Comparison of ENCODE assay signal across 26 cellular contexts in the genomic region with DNA sequence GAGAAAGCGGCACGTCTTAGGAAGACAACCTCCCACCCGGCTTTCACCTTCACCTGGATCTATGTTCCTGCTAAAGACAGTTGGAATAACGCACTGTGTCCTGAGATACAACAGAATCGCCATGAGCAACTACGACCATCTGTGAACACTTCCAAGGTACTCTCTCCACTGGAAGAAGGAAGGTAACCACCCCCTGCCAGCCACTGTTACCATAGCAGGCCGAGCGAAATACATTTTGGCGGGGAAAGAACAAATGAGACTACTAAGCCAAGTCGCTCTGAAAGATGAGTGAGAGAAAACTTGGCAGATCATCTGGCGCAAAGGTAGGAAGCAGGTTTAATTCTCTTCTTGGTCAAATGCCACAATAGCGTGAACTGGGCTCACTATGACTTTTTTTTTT. TPM values are rescaled to one million over a fixed set of nuclear protein-coding genes. Genes with fewer than 3 reads are reported as not detected.
DNase-seq lines count a peak whose midpoint lies in the region; ATAC-seq and TF ChIP-seq lines count a peak whose summit lies in the region.
"Had no signal": no experiment of that assay in that cellular context is flagged by ENCODE, and none has a peak within 500 bp of the region (broad histone marks: within the 10 kb centered on the region; RNA-seq: fewer than 3 reads in every experiment).

No MANE protein-coding gene starts in this region.

- no peaks in the 10 kb centered on the region for H3K27me3 Mint-ChIP-seq in activated naive CD4-positive, alpha-beta T cell treated with anti-CD3 and anti-CD28 coated beads, Interleukin-2, amount 10 ng/mL, durations not matched to agents 7 days and 5 days
- peaks cover 3% of the 10 kb centered on the region for H3K27me3 Mint-ChIP-seq in endothelial cell (ENCODE audit: unreplicated experiment)
- peaks cover 0 to 1% (median 0%) of the 10 kb centered on the region in 3 donors for H3K27me3 Mint-ChIP-seq in immature natural killer cell (ENCODE audit: low read depth in 3 of 3)

- DNase-seq in activated naive CD4-positive, alpha-beta T cell treated with anti-CD3 and anti-CD28 coated beads, Interleukin-2, amount 10 ng/mL, durations not matched to agents 7 days and 5 days, result no peak
- DNase-seq in activated naive CD4-positive, alpha-beta T cell treated with anti-CD3 and anti-CD28 coated beads, Interleukin-2, amount 50 U/mL, for 72 hours (ENCODE audit: low spot score in 2 of 2), result no peak
- DNase-seq in endothelial cell (ENCODE audit: low spot score) (no peak), psoas muscle (no peak), immature natural killer cell (no peak)
- DNase-seq: activated naive CD4-positive, alpha-beta T cell treated with anti-CD3 and anti-CD28 coated beads for 36 hours; activated T-cell treated with anti-CD3 and anti-CD28 coated beads, Interleukin-2, amount 50 U/mL, for 48 hours; aorta; central memory CD4-positive, alpha-beta T cell; dorsolateral prefrontal cortex; GM23248; KBM-7; left ventricle myocardium superior; mucosa of descending colon; NCI-H1436 treated with DMSO at 0.1 percent for 48 hours; NCI-H526; posterior cingulate gyrus; transverse colon had no signal

- intact Hi-C loops in psoas muscle (cut with DNase I), result no loop called here

- H3K36me3 Mint-ChIP-seq in activated naive CD4-positive, alpha-beta T cell treated with anti-CD3 and anti-CD28 coated beads, Interleukin-2, amount 10 ng/mL, durations not matched to agents 7 days and 5 days, result peaks cover 12% of the 10 kb centered on the region
- peaks cover 0 to 9% of the 10 kb centered on the region in 2 donors for H3K36me3 Mint-ChIP-seq in activated naive CD4-positive, alpha-beta T cell treated with anti-CD3 and anti-CD28 coated beads, Interleukin-2, amount 50 U/mL, for 72 hours
- H3K36me3 Mint-ChIP-seq in endothelial cell (ENCODE audit: low read depth, unreplicated experiment), result peaks cover 30% of the 10 kb centered on the region
- peaks cover 0 to 2% (median 0%) of the 10 kb centered on the region in 3 donors for H3K36me3 Mint-ChIP-seq in immature natural killer cell

- POLR2A ChIA-PET in HEK293 (lab: Yijun Ruan, JAX), result no interaction called here

- H3K4me3 ChIP-seq in HEK293 (ENCODE audit: low read depth, low read length) (no peak overlapping the region), psoas muscle (no peak overlapping the region)
- H3K4me3 ChIP-seq: A549, dorsolateral prefrontal cortex, GM23248, hepatocyte, mucosa of descending colon, SJSA1, transverse colon had no signal

- no peaks in the 10 kb centered on the region for H3K4me1 ChIP-seq in HEK293 (ENCODE audit: control insufficient read depth, insufficient read depth, low read length)
- peaks cover 36% of the 10 kb centered on the region for H3K4me1 ChIP-seq in psoas muscle
- H3K4me1 ChIP-seq: SJSA1 had no signal

- TF ChIP-seq CTCF in HEK293 (tag by site-specific recombination; IDR thresholded peaks at IDR 0.05) (no peak), endothelial cell (IDR thresholded peaks at IDR 0.05; ENCODE audit: unreplicated experiment) (no peak), psoas muscle (IDR thresholded peaks at IDR 0.05) (no peak)

- no peaks in the 10 kb centered on the region for H3K9me3 ChIP-seq in HEK293 (ENCODE audit: control insufficient read depth, insufficient read depth, low read depth, low read length)
- H3K9me3 ChIP-seq in psoas muscle, result no peaks in the 10 kb centered on the region
- H3K9me3 ChIP-seq: A549, mucosa of descending colon, SJSA1, transverse colon had no signal

- H3K4me1 Mint-ChIP-seq in activated naive CD4-positive, alpha-beta T cell treated with anti-CD3 and anti-CD28 coated beads, Interleukin-2, amount 10 ng/mL, durations not matched to agents 7 days and 5 days, result peaks cover 34% of the 10 kb centered on the region
- H3K4me1 Mint-ChIP-seq in endothelial cell (ENCODE audit: unreplicated experiment), result peaks cover 43% of the 10 kb centered on the region
- peaks cover 37 to 42% of the 10 kb centered on the region in 2 donors for H3K4me1 Mint-ChIP-seq in immature natural killer cell

- CTCF ChIA-PET in activated naive CD4-positive, alpha-beta T cell treated with anti-CD3 and anti-CD28 coated beads, Interleukin-2, amount 10 ng/mL, durations not matched to agents 7 days and 5 days (lab: Charles Lee), result no interaction called here
- CTCF ChIA-PET in HEK293 (lab: Yijun Ruan, JAX), result no interaction called here

- no peak for ATAC-seq in activated naive CD4-positive, alpha-beta T cell treated with anti-CD3 and anti-CD28 coated beads, Interleukin-2, amount 50 U/mL, for 72 hours
- peak in 3 of 4 donors; percentile 2 to 17 (median 13) for ATAC-seq in psoas muscle
- ATAC-seq in HG02885 (IDR thresholded peaks at IDR 0.05; ENCODE audit: poor library complexity, unreplicated experiment), result no peak
- ATAC-seq in GM18505 (IDR thresholded peaks at IDR 0.05; ENCODE audit: unreplicated experiment), result no peak
- ATAC-seq: mucosa of descending colon, Panc1 had no signal

- H3K27me3 ChIP-seq in psoas muscle (ENCODE audit: insufficient read depth in 3 of 3, low read length in 2 of 3), result no peaks in the 10 kb centered on the region
- H3K27me3 ChIP-seq: dorsolateral prefrontal cortex, hepatocyte, SJSA1, transverse colon had no signal

- H3K27ac ChIP-seq in HEK293 (ENCODE audit: extremely low read depth, low read depth, low read length) (0 out of 2 replicates have a peak overlapping the region, but pooled peaks have one; percentile 16), psoas muscle (peak overlapping the region; percentile 23)
- H3K27ac ChIP-seq: A549, dorsolateral prefrontal cortex, GM23248, hepatocyte, SJSA1, transverse colon had no signal

- peaks cover 5 to 20% of the 10 kb centered on the region in 2 experiments; a peak in 2 of 3 replicates for H3K36me3 ChIP-seq in HEK293 (ENCODE audit: control insufficient read depth in 2 of 2, insufficient read depth in 1 of 2, low read length in 2 of 2)
- no peaks in the 10 kb centered on the region for H3K36me3 ChIP-seq in psoas muscle (ENCODE audit: insufficient read depth in 1 of 2, low read depth in 1 of 2)
- H3K36me3 ChIP-seq: transverse colon had no signal

- no peak overlapping the region for H3K4me3 Mint-ChIP-seq in activated naive CD4-positive, alpha-beta T cell treated with anti-CD3 and anti-CD28 coated beads, Interleukin-2, amount 10 ng/mL, durations not matched to agents 7 days and 5 days
- peak overlapping the region; percentile 79 for H3K4me3 Mint-ChIP-seq in endothelial cell (ENCODE audit: unreplicated experiment)
- peak overlapping the region in 1 of 5 donors; percentile 33 for H3K4me3 Mint-ChIP-seq in immature natural killer cell
- H3K4me3 Mint-ChIP-seq: activated naive CD4-positive, alpha-beta T cell treated with anti-CD3 and anti-CD28 coated beads for 36 hours; neural crest cell had no signal

- peak overlapping the region; percentile 7 for H3K27ac Mint-ChIP-seq in activated naive CD4-positive, alpha-beta T cell treated with anti-CD3 and anti-CD28 coated beads, Interleukin-2, amount 10 ng/mL, durations not matched to agents 7 days and 5 days
- peak overlapping the region in 1 of 2 donors; percentile 9 for H3K27ac Mint-ChIP-seq in activated naive CD4-positive, alpha-beta T cell treated with anti-CD3 and anti-CD28 coated beads, Interleukin-2, amount 50 U/mL, for 72 hours
- peak overlapping the region; percentile 97 for H3K27ac Mint-ChIP-seq in endothelial cell (ENCODE audit: unreplicated experiment)
- peak overlapping the region in 1 of 6 donors; percentile 49 for H3K27ac Mint-ChIP-seq in immature natural killer cell
- H3K27ac Mint-ChIP-seq: activated naive CD4-positive, alpha-beta T cell treated with anti-CD3 and anti-CD28 coated beads for 36 hours had no signal

- no peaks in the 10 kb centered on the region for H3K9me3 Mint-ChIP-seq in activated naive CD4-positive, alpha-beta T cell treated with anti-CD3 and anti-CD28 coated beads, Interleukin-2, amount 10 ng/mL, durations not matched to agents 7 days and 5 days
- H3K9me3 Mint-ChIP-seq in activated naive CD4-positive, alpha-beta T cell treated with anti-CD3 and anti-CD28 coated beads, Interleukin-2, amount 50 U/mL, for 72 hours, result no peaks in the 10 kb centered on the region
- H3K9me3 Mint-ChIP-seq in endothelial cell (ENCODE audit: unreplicated experiment) (no peaks in the 10 kb centered on the region), immature natural killer cell (no peaks in the 10 kb centered on the region)
- H3K9me3 Mint-ChIP-seq: activated naive CD4-positive, alpha-beta T cell treated with anti-CD3 and anti-CD28 coated beads for 36 hours; neural crest cell had no signal

- WGBS in psoas muscle, 3 donors, result 75 to 94% (median 82%) methylated on average over 12 of the region's 12 CpGs

- no peak for TF ChIP-seq POLR2A in GM18505 (IDR thresholded peaks at IDR 0.05; ENCODE audit: borderline replicate concordance, extremely low read depth, insufficient read depth, insufficient read length)

RNA-seq across cellular contexts. Expression of a gene that starts 9.8 kb away (rescaled TPM):
- total RNA-seq in activated naive CD4-positive, alpha-beta T cell treated with anti-CD3 and anti-CD28 coated beads, Interleukin-2, amount 50 U/mL, for 72 hours, result 10 to 100 TPM; 12.5 to 17.7 TPM
- 119 TPM for total RNA-seq in endothelial cell (ENCODE audit: unreplicated experiment)
- total RNA-seq in psoas muscle, result 10 to 100 TPM; 26.4 to 60.4 (median 33.1) TPM
- 10 to 100 TPM; 29.7 to 48.0 (median 40.4) TPM for polyA plus RNA-seq in psoas muscle
- polyA plus RNA-seq in immature natural killer cell, result 10 to 100 TPM; 10.9 to 20.6 (median 11.1) TPM

RNA-seq across cellular contexts. Expression of a gene that starts 46.2 kb away (rescaled TPM):
- total RNA-seq in activated naive CD4-positive, alpha-beta T cell treated with anti-CD3 and anti-CD28 coated beads, Interleukin-2, amount 50 U/mL, for 72 hours, result 100 to 1,000 TPM; 301 to 497 TPM
- total RNA-seq in endothelial cell (ENCODE audit: unreplicated experiment) (820 TPM), psoas muscle (100 to 1,000 TPM; 641 to 874 (median 838) TPM)
- polyA plus RNA-seq in psoas muscle (100 to 1,000 TPM; 655 to 927 (median 670) TPM), immature natural killer cell (10 to 100 TPM; 45.9 to 53.5 (median 48.4) TPM)

RNA-seq across cellular contexts. Expression of a gene that starts 46.3 kb away (rescaled TPM):
- 10 to 100 TPM; 10.6 to 32.2 TPM for total RNA-seq in activated naive CD4-positive, alpha-beta T cell treated with anti-CD3 and anti-CD28 coated beads, Interleukin-2, amount 50 U/mL, for 72 hours
- total RNA-seq in endothelial cell (ENCODE audit: unreplicated experiment), result 117 TPM
- total RNA-seq in psoas muscle, result 10 to 100 TPM; 68.1 to 82.7 (median 73.2) TPM
- polyA plus RNA-seq in psoas muscle, result 10 to 100 TPM; 24.0 to 32.7 (median 28.4) TPM
- polyA plus RNA-seq in immature natural killer cell, result under 1 TPM in 2 of 3 donors, not detected in 1; 0.63 to 0.86 TPM

Comparison
In these comparisons a context has a peak if more than half of its experiments do, and no peak if none do; other contexts are left out.
1. ATAC-seq: peak in psoas muscle (3 of 4); none in activated naive CD4-positive, alpha-beta T cell treated with anti-CD3 and anti-CD28 coated beads, Interleukin-2, amount 50 U/mL, for 72 hours (0 of 2), HG02885 (single experiment) and GM18505 (single experiment).